In the genomic region with DNA sequence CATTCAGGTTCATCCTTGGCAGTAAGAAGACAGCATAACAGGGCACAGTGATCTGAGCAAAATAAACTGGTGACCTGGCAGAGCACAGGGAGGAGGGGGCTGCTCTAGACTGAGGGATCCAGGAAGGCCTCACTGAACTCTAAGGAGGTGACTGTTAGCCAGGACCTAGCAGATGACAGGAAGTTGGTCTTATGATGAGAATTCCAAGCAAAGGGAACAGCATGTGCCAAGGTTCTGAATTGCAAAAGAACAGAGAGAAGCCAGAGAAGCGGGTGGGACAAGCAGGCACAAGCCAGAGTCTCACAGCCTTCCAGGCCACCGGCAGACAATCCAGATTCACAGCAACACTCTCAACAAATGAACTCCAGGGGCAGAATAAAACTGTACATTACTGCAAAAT, we compare ENCODE assay signal across 18 cellular contexts.
DNase-seq lines count a peak whose midpoint lies in the region; ATAC-seq, FAIRE-seq and TF ChIP-seq lines count a peak whose summit lies in the region.
"Had no signal": no experiment of that assay in that cellular context is flagged by ENCODE, and none has a peak within 500 bp of the region (broad histone marks: within the 10 kb centered on the region; RNA-seq: fewer than 3 reads in every experiment).

No MANE protein-coding gene starts in this region.

- peak overlapping the region; percentile 86 for H3K27ac Mint-ChIP-seq in nephron progenitor cell
- H3K27ac Mint-ChIP-seq in stimulated activated naive B cell treated with anti-CD40 and anti-IgM and Interleukin-4, amounts not matched to agents 10 μg/mL and 1 μg/mL and 100 μg/mL, for 72 hours = no peak overlapping the region
- H3K27ac Mint-ChIP-seq: activated T-cell treated with anti-CD3 and anti-CD28 coated beads, Interleukin-2, amount 50 U/mL, for 72 hours; CD4-positive, alpha-beta T cell had no signal

- no peak overlapping the region for H3K4me3 Mint-ChIP-seq in nephron progenitor cell
- no peak overlapping the region for H3K4me3 Mint-ChIP-seq in stimulated activated naive B cell treated with anti-CD40 and anti-IgM and Interleukin-4, amounts not matched to agents 10 μg/mL and 1 μg/mL and 100 μg/mL, for 72 hours
- H3K4me3 Mint-ChIP-seq: activated T-cell treated with anti-CD3 and anti-CD28 coated beads, Interleukin-2, amount 50 U/mL, for 72 hours; CD4-positive, alpha-beta T cell had no signal

- H3K4me1 ChIP-seq in adrenal gland (replicated peaks in 1 of 2) (no peaks in the 10 kb centered on the region), foreskin keratinocyte (peaks cover 33% of the 10 kb centered on the region)

- DNase-seq in adrenal gland = peak in 4 of 7 donors; percentile 4 to 57 (median 24)
- peak; percentile 56 to 63 for DNase-seq in foreskin keratinocyte
- DNase-seq in nephron progenitor cell = no peak
- no peak for DNase-seq in urothelium cell line (ENCODE audit: low spot score)
- no peak for DNase-seq in RCC 7860 (ENCODE audit: low spot score)
- no peak for DNase-seq in stimulated activated naive B cell treated with anti-CD40 and anti-IgM and Interleukin-4, amounts not matched to agents 10 μg/mL and 1 μg/mL and 100 μg/mL, for 72 hours
- DNase-seq: activated T-cell treated with anti-CD3 and anti-CD28 coated beads, Interleukin-2, amount 50 U/mL, for 72 hours; CD4-positive, alpha-beta T cell; GF-D8; glutamatergic neuron; NCI-H187 treated with DMSO at 0.1 percent for 48 hours; NCI-H69; stimulated activated CD4-positive, alpha-beta T cell treated with anti-CD3 and anti-CD28 coated beads, Interleukin-4, amount 100 ng/mL, for 1 hour; stimulated activated naive CD4-positive, alpha-beta T cell treated with Interleukin-2 at 50 U/mL for 16 hours; T-helper 9 cell had no signal

- TF ChIP-seq POLR2A in adrenal gland (IDR thresholded peaks at IDR 0.05) = no peak

- 53 to 80% (median 76%) methylated on average over 2 of the region's 2 CpGs for WGBS in adrenal gland, 4 donors

- peaks cover 8% of the 10 kb centered on the region for H3K9me3 Mint-ChIP-seq in nephron progenitor cell
- peaks cover 2 to 4% of the 10 kb centered on the region in 2 donors for H3K9me3 Mint-ChIP-seq in stimulated activated naive B cell treated with anti-CD40 and anti-IgM and Interleukin-4, amounts not matched to agents 10 μg/mL and 1 μg/mL and 100 μg/mL, for 72 hours
- H3K9me3 Mint-ChIP-seq: CD4-positive, alpha-beta T cell had no signal

- peaks cover 11% of the 10 kb centered on the region for H3K27me3 Mint-ChIP-seq in nephron progenitor cell (ENCODE audit: low read depth, poor library complexity)
- H3K27me3 Mint-ChIP-seq in stimulated activated naive B cell treated with anti-CD40 and anti-IgM and Interleukin-4, amounts not matched to agents 10 μg/mL and 1 μg/mL and 100 μg/mL, for 72 hours = no peaks in the 10 kb centered on the region
- H3K27me3 Mint-ChIP-seq: CD4-positive, alpha-beta T cell had no signal

- no peaks in the 10 kb centered on the region for H3K9me3 ChIP-seq in adrenal gland (replicated peaks in 1 of 3)

- ATAC-seq in foreskin keratinocyte (peak; percentile 11), HG03159 (IDR thresholded peaks at IDR 0.05; ENCODE audit: unreplicated experiment) (no peak)
- ATAC-seq in stimulated activated naive B cell treated with anti-CD40 and anti-IgM and Interleukin-4, amounts not matched to agents 10 μg/mL and 1 μg/mL and 100 μg/mL, for 72 hours (replicated peaks) = no peak
- ATAC-seq: activated T-cell treated with anti-CD3 and anti-CD28 coated beads, Interleukin-2, amount 50 U/mL, for 72 hours had no signal

- no peak for TF ChIP-seq CTCF in adrenal gland (IDR thresholded peaks at IDR 0.05)
- TF ChIP-seq CTCF in foreskin keratinocyte (conservative IDR thresholded peaks at IDR 0.05) = no peak
- TF ChIP-seq CTCF in nephron progenitor cell (IDR thresholded peaks at IDR 0.05) = no peak

- no peak overlapping the region for H3K4me3 ChIP-seq in adrenal gland

- H3K36me3 Mint-ChIP-seq in nephron progenitor cell (ENCODE audit: low read depth) = no peaks in the 10 kb centered on the region
- no peaks in the 10 kb centered on the region for H3K36me3 Mint-ChIP-seq in stimulated activated naive B cell treated with anti-CD40 and anti-IgM and Interleukin-4, amounts not matched to agents 10 μg/mL and 1 μg/mL and 100 μg/mL, for 72 hours

- intact Hi-C loops in adrenal gland (cut with DNase I) = no loop called here

- no peaks in the 10 kb centered on the region for H3K36me3 ChIP-seq in adrenal gland (replicated peaks in 1 of 2)

- peaks cover 17% of the 10 kb centered on the region for H3K4me1 Mint-ChIP-seq in nephron progenitor cell
- H3K4me1 Mint-ChIP-seq in stimulated activated naive B cell treated with anti-CD40 and anti-IgM and Interleukin-4, amounts not matched to agents 10 μg/mL and 1 μg/mL and 100 μg/mL, for 72 hours = no peaks in the 10 kb centered on the region

- H3K27ac ChIP-seq in adrenal gland (peak overlapping the region in 2 of 5 donors; percentile 47 to 66), foreskin keratinocyte (no peak overlapping the region)
- H3K27ac ChIP-seq: KMS-11 had no signal

- FAIRE-seq in urothelium cell line (lab: Jason Lieb, UNC) = peak; percentile 30
- FAIRE-seq in RCC 7860 (lab: Jason Lieb, UNC) = no peak
- FAIRE-seq: H54 had no signal

- no peaks in the 10 kb centered on the region for H3K27me3 ChIP-seq in adrenal gland
- H3K27me3 ChIP-seq in foreskin keratinocyte = no peaks in the 10 kb centered on the region

Comparison
In these comparisons a context has a peak if more than half of its experiments do, and no peak if none do; other contexts are left out.
1. DNase-seq: peak in adrenal gland (4 of 7) and foreskin keratinocyte (2 of 2); none in nephron progenitor cell (single experiment), urothelium cell line (single experiment), RCC 7860 (single experiment) and stimulated activated naive B cell treated with anti-CD40 and anti-IgM and Interleukin-4, amounts not matched to agents 10 μg/mL and 1 μg/mL and 100 μg/mL, for 72 hours (single experiment).